In the genomic region with DNA sequence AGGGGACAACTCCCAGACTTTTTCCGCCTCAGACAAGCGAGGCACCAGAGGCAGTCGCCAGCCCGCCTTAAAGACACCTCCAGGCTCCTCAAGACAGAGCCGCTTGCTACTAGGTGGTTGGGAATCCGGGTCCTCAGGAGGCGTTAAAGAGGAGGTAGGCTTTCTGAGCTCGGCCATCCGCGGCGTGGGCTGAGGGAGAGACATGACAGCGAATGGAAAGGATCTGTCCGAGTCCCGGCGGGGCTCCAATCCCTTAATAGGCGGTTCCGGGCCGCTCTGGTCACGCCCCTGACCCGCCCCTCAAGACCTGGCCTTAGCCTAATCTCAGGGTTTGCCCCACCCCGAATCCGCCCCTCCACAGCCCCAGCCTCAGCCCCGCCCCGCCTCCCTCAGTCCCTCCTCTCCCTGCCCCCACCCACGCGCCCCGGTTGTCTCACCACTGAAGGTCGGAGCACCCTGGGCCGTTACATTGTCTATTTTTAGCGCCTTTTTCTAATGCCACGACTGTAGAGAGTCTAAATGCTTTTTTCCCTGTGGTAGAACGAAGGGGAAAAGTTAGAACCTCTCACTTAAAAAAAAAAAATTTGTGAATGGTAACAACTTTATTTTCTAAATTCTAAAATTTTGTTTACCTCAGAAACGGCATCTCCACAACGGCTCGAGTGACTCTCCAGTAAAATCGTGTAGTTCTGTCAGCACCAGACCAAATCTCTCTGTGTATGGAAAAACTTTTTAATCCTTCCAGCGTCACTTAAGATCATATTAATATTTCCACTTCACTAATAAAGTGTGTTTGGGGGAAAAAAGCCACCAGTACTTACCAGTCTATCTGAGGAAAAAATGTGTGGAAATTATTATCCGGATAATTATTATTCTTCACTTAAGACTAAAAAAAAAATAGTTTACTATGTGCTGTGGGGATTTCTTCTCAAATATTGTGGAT, we compare ENCODE assay signal across 1 cellular context.
TF ChIP-seq lines count a peak whose summit lies in the region.

Gene RAD51AP2, minus strand, starts transcription at position 229 of the 943 bp plus-strand sequence. Its CDS starts 25 bp downstream, at position 204.

TF ChIP-seq in HCT116, 20 proteins besides CTCF, POLR2A, EP300 and RAD21 (continued from another document):
- no peak for TF ChIP-seq CEBPB (IDR thresholded peaks at IDR 0.05; ENCODE audit: low read depth)
- TF ChIP-seq TCF7L2 (IDR thresholded peaks at IDR 0.05; ENCODE audit: borderline replicate concordance, extremely low read depth, insufficient read depth, insufficient read length) = no peak
- TF ChIP-seq EZH2 (IDR thresholded peaks at IDR 0.05) = no peak
TF ChIP-seq in HCT116: peak in this region for 5.
